2 cellular contexts compared by ENCODE assay signal in genomic region chr4:121326580-121326979, GRCh38.
TF ChIP-seq lines count a peak whose summit lies in the region.

No MANE protein-coding gene starts in this region.

TF ChIP-seq in GM23338, 12 proteins besides CTCF, POLR2A, EP300 and RAD21:
- TF ChIP-seq JUNB (IDR thresholded peaks at IDR 0.05; ENCODE audit: unreplicated experiment) (no peak), REST (IDR thresholded peaks at IDR 0.05; ENCODE audit: unreplicated experiment) (no peak), ETS1 (IDR thresholded peaks at IDR 0.05) (no peak), CREB1 (CRISPR knock-in tag; IDR thresholded peaks at IDR 0.05; ENCODE audit: low read depth) (no peak), EZH2 (IDR thresholded peaks at IDR 0.05; ENCODE audit: low read depth, unreplicated experiment) (no peak), ZNF462 (CRISPR knock-in tag; IDR thresholded peaks at IDR 0.05) (no peak), STAT1 (IDR thresholded peaks at IDR 0.05; ENCODE audit: unreplicated experiment) (no peak)

TF ChIP-seq in H1, 55 proteins besides CTCF, POLR2A, EP300 and RAD21:
- TF ChIP-seq POLR2AphosphoS5 (IDR thresholded peaks at IDR 0.05; ENCODE audit: low read depth, low read length) (no peak), CBX5 (IDR thresholded peaks at IDR 0.05; ENCODE audit: low read depth, low read length) (no peak), CHD2 (IDR thresholded peaks at IDR 0.05; ENCODE audit: low read length) (no peak), TBP (IDR thresholded peaks at IDR 0.05; ENCODE audit: low read depth, low read length) (no peak), CREB1 (IDR thresholded peaks at IDR 0.05) (no peak), TCF12 (IDR thresholded peaks at IDR 0.05; ENCODE audit: low read depth, low read length) (no peak), SIX5 (IDR thresholded peaks at IDR 0.05; ENCODE audit: low read depth, low read length) (no peak), TEAD4 (IDR thresholded peaks at IDR 0.05; ENCODE audit: low read depth, low read length) (no peak), YY1 (IDR thresholded peaks at IDR 0.05; ENCODE audit: low read depth, low read length) (no peak), HDAC6 (IDR thresholded peaks at IDR 0.05; ENCODE audit: low read depth, low read length) (no peak), TAF1 (IDR thresholded peaks at IDR 0.05; ENCODE audit: low read depth, low read length) (no peak), SIN3A (conservative IDR thresholded peaks at IDR 0.05 in 1 of 2, IDR thresholded peaks at IDR 0.05 in 1 of 2; ENCODE audit: low read depth in 1 of 2, low read length in 2 of 2) (no peak), SP2 (IDR thresholded peaks at IDR 0.05; ENCODE audit: low read length) (no peak), TAF7 (optimal IDR thresholded peaks at IDR 0.05; ENCODE audit: borderline replicate concordance, low read depth, low read length) (no peak), JUND (IDR thresholded peaks at IDR 0.05; ENCODE audit: low read length) (no peak), ATF2 (IDR thresholded peaks at IDR 0.05; ENCODE audit: low read length) (no peak), NRF1 (IDR thresholded peaks at IDR 0.05; ENCODE audit: low read depth, low read length) (no peak)
